In genomic region chr18:75638597-75639467, GRCh38 we compare ENCODE assay signal across 11 cellular contexts.
DNase-seq lines count a peak whose midpoint lies in the region; ATAC-seq and TF ChIP-seq lines count a peak whose summit lies in the region.
"Had no signal": no experiment of that assay in that cellular context is flagged by ENCODE, and none has a peak within 500 bp of the region (broad histone marks: within the 10 kb centered on the region; RNA-seq: fewer than 3 reads in every experiment).

No MANE protein-coding gene starts in this region.

- no peak for TF ChIP-seq EP300 in gastroesophageal sphincter (IDR thresholded peaks at IDR 0.05)

- DNase-seq in AG10803 (ENCODE audit: low read depth) = peak; percentile 81
- peak; percentile 66 for DNase-seq in NCI-H748 (lab: John Stamatoyannopoulos, UW; ENCODE audit: unreplicated experiment)
- no peak for DNase-seq in HK-2 (ENCODE audit: unreplicated experiment)
- no peak for DNase-seq in stimulated activated CD4-positive, alpha-beta T cell treated with anti-CD3 and anti-CD28 coated beads, Interleukin-2, amount 100 ng/mL, for 48 hours
- DNase-seq in activated CD4-positive, alpha-beta T cell treated with anti-CD3 and anti-CD28 coated beads for 4 hours = no peak
- DNase-seq in NCI-H774 (lab: John Stamatoyannopoulos, UW) = no peak
- DNase-seq: activated CD4-positive, alpha-beta T cell treated with anti-CD3 and anti-CD28 coated beads, Interleukin-2, amount 50 U/mL, for 4 hours; GOT3; NCI-H187 treated with DMSO at 0.1 percent for 48 hours had no signal

- 4 to 13% methylated on average over 12 to 17 of the region's 31 CpGs for WGBS in gastroesophageal sphincter (ENCODE audit: low coverage in 1 of 2), 2 donors

- ATAC-seq in gastroesophageal sphincter = peak; percentile 61

- H3K9me3 ChIP-seq in gastroesophageal sphincter (no peaks in the 10 kb centered on the region), neuron (ENCODE audit: low read length) (no peaks in the 10 kb centered on the region)

- H3K27me3 ChIP-seq in gastroesophageal sphincter (no peaks in the 10 kb centered on the region), neuron (ENCODE audit: insufficient read depth, low read length) (no peaks in the 10 kb centered on the region)

- H2AFZ ChIP-seq in neuron (ENCODE audit: low read depth, low read length) = peak overlapping the region; percentile 38

- peak overlapping the region in 3 of 4 donors; percentile 47 to 69 (median 67) for H3K27ac ChIP-seq in gastroesophageal sphincter

- no peak for TF ChIP-seq POLR2A in gastroesophageal sphincter (IDR thresholded peaks at IDR 0.05)

- H3K36me3 ChIP-seq in gastroesophageal sphincter (no peaks in the 10 kb centered on the region), neuron (ENCODE audit: insufficient read depth, low read length) (no peaks in the 10 kb centered on the region)

- H3K4me1 ChIP-seq in gastroesophageal sphincter = peaks cover 0 to 21% (median 6%) of the 10 kb centered on the region in 3 donors
- H3K4me1 ChIP-seq in neuron (ENCODE audit: insufficient read depth, low read length) = peaks cover 7% of the 10 kb centered on the region

- TF ChIP-seq CTCF in AG10803 (conservative IDR thresholded peaks at IDR 0.05; ENCODE audit: low read length) (no peak), gastroesophageal sphincter (IDR thresholded peaks at IDR 0.05) (no peak)

- peak overlapping the region; percentile 54 for H3K4me3 ChIP-seq in AG10803 (ENCODE audit: low read length)
- H3K4me3 ChIP-seq in gastroesophageal sphincter = peak overlapping the region in 1 of 2 donors; percentile 37
- H3K4me3 ChIP-seq in neuron (ENCODE audit: low read length) = peak overlapping the region; percentile 37

Comparison
In these comparisons a context has a peak if more than half of its experiments do, and no peak if none do; other contexts are left out.
1. DNase-seq: peak in AG10803 (single experiment) and NCI-H748 (single experiment); none in HK-2 (single experiment), stimulated activated CD4-positive, alpha-beta T cell treated with anti-CD3 and anti-CD28 coated beads, Interleukin-2, amount 100 ng/mL, for 48 hours (0 of 2), activated CD4-positive, alpha-beta T cell treated with anti-CD3 and anti-CD28 coated beads for 4 hours (0 of 2) and NCI-H774 (single experiment).